In genomic region chr20:3820048-3820900, GRCh38 we compare ENCODE assay signal across 8 cellular contexts. TPM values are rescaled to one million over a fixed set of nuclear protein-coding genes. Genes with fewer than 3 reads are reported as not detected.
DNase-seq lines count a peak whose midpoint lies in the region; ATAC-seq and TF ChIP-seq lines count a peak whose summit lies in the region.

A gene with protein sequence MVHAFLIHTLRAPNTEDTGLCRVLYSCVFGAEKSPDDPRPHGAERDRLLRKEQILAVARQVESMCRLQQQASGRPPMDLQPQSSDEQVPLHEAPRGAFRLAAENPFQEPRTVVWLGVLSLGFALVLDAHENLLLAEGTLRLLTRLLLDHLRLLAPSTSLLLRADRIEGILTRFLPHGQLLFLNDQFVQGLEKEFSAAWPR (plus strand): TSS chr20:3820547. CDS start chr20:3822118, 1,571 bp downstream.

- peak within 1 kb of the TSS; percentile 78 for H3K4me3 ChIP-seq in BE2C (ENCODE audit: low read depth, low read length)

- DNase-seq in BE2C (peak; percentile 98), NCI-H510A (lab: John Stamatoyannopoulos, UW) (peak; percentile 94), chondrocyte (ENCODE audit: low spot score) (peak; percentile 96), kidney glomerular epithelial cell (lab: John Stamatoyannopoulos, UW) (peak; percentile 90)
- peak; percentile 83 for DNase-seq in activated CD4-positive, alpha-beta T cell treated with anti-CD3 and anti-CD28 coated beads for 1 hour
- peak; percentile 76 to 87 (median 83) for DNase-seq in stimulated activated CD4-positive, alpha-beta T cell treated with anti-CD3 and anti-CD28 coated beads, Interleukin-1b, Interleukin-23, amount 100 ng/mL, for 24 hours (ENCODE audit: low read depth in 4 of 4, low spot score in 1 of 4)

- TF ChIP-seq CTCF in BE2C (IDR thresholded peaks at IDR 0.05; ENCODE audit: low read depth, low read length) = peak; percentile 83
- peak; percentile 100 for TF ChIP-seq CTCF in chondrocyte (IDR thresholded peaks at IDR 0.05)

- peaks cover 6% of the 10 kb centered on the region for H3K36me3 Mint-ChIP-seq in chondrocyte (ENCODE audit: low read depth)

- no peaks in the 10 kb centered on the region for H3K9me3 ChIP-seq in BE2C

- H3K4me1 Mint-ChIP-seq in chondrocyte (ENCODE audit: low read depth) = peaks cover 32% of the 10 kb centered on the region

- no peaks in the 10 kb centered on the region for H3K27me3 Mint-ChIP-seq in chondrocyte (ENCODE audit: low read depth)

- H3K4me3 Mint-ChIP-seq in chondrocyte (ENCODE audit: unreplicated experiment) = peak within 1 kb of the TSS; percentile 79

- TF ChIP-seq POLR2A in GM19193 (IDR thresholded peaks at IDR 0.05; ENCODE audit: extremely low read depth, insufficient read depth, insufficient read length) = peak; percentile 97

- ATAC-seq in HG03439 (IDR thresholded peaks at IDR 0.05; ENCODE audit: unreplicated experiment) = peak; percentile 84

- peaks cover 15% of the 10 kb centered on the region for H3K4me1 ChIP-seq in BE2C

- H3K27me3 ChIP-seq in BE2C = no peaks in the 10 kb centered on the region

- H3K9me3 Mint-ChIP-seq in chondrocyte (ENCODE audit: low read depth) = no peaks in the 10 kb centered on the region

- H3K27ac Mint-ChIP-seq in chondrocyte (ENCODE audit: unreplicated experiment) = peak within 1 kb of the TSS; percentile 99

- peaks cover 8% of the 10 kb centered on the region for H3K36me3 ChIP-seq in BE2C

RNA-seq across cellular contexts. Expression of the gene that starts here (rescaled TPM):
- 27.3 TPM for polyA plus RNA-seq in BE2C (2012; ENCODE audit: insufficient read depth, insufficient read length, low read depth)
- total RNA-seq in chondrocyte = 17.9 to 24.5 TPM (median 20.1 TPM) in 3 replicates

Comparison
In these comparisons a context has a peak if more than half of its experiments do, and no peak if none do; other contexts are left out.
1. Peak in every context shown above with its lines: DNase-seq, ATAC-seq and H3K4me3 ChIP-seq.